In genomic region chrX:150569155-150569477, GRCh38 we compare ENCODE assay signal across 8 cellular contexts. TPM values are rescaled to one million over a fixed set of nuclear protein-coding genes. Genes with fewer than 3 reads are reported as not detected.
A peak's percentile ranks its signal among the peaks of the same experiment; 100 is the strongest.
DNase-seq lines count a peak whose midpoint lies in the region; ATAC-seq and TF ChIP-seq lines count a peak whose summit lies in the region.

No MANE protein-coding gene starts in this region.

- peak overlapping the region; percentile 70 for H3K4me2 ChIP-seq in BLaER1

- no peaks in the 10 kb centered on the region for H3K27me3 Mint-ChIP-seq in mesothelial cell of epicardium (ENCODE audit: low read depth)

- no peaks in the 10 kb centered on the region for H3K36me3 Mint-ChIP-seq in mesothelial cell of epicardium

- H3K27ac Mint-ChIP-seq in mesothelial cell of epicardium, result peak overlapping the region; percentile 84

- intact Hi-C loops in uterus (cut with DNase I; ENCODE audit: low total_unique reads), result no loop called here

- peaks cover 31% of the 10 kb centered on the region for H3K4me1 ChIP-seq in BLaER1
- no peaks in the 10 kb centered on the region for H3K4me1 ChIP-seq in uterus

- no peak for TF ChIP-seq CTCF in mesothelial cell of epicardium (IDR thresholded peaks at IDR 0.05; ENCODE audit: unreplicated experiment)
- no peak for TF ChIP-seq CTCF in uterus (IDR thresholded peaks at IDR 0.05)

- H3K9me3 ChIP-seq in BLaER1 (no peaks in the 10 kb centered on the region), uterus (no peaks in the 10 kb centered on the region)

- peaks cover 46% of the 10 kb centered on the region for H3K4me1 Mint-ChIP-seq in mesothelial cell of epicardium

- H3K27me3 ChIP-seq in BLaER1, result no peaks in the 10 kb centered on the region
- no peaks in the 10 kb centered on the region for H3K27me3 ChIP-seq in uterus

- DNase-seq in T-helper 2 cell, result peak in 3 of 5 experiments; percentile 27 to 82 (median 27)
- DNase-seq in effector CD4-positive, alpha-beta T cell, result peak; percentile 22
- no peak for DNase-seq in mesothelial cell of epicardium (ENCODE audit: low spot score in 2 of 2, unreplicated experiment in 2 of 2)
- no peak for DNase-seq in uterus
- no peak for DNase-seq in cortex of kidney (lab: John Stamatoyannopoulos, UW)

- H3K4me3 Mint-ChIP-seq in mesothelial cell of epicardium, result peak overlapping the region; percentile 73

- H4K20me1 ChIP-seq in BLaER1, result peaks cover 26% of the 10 kb centered on the region

- TF ChIP-seq POLR2A in uterus (IDR thresholded peaks at IDR 0.05), result no peak

- no peaks in the 10 kb centered on the region for H3K36me3 ChIP-seq in BLaER1
- no peaks in the 10 kb centered on the region for H3K36me3 ChIP-seq in uterus

- H3K9me3 Mint-ChIP-seq in mesothelial cell of epicardium, result peaks cover 11% of the 10 kb centered on the region

- H3K4me3 ChIP-seq in BLaER1 (peak overlapping the region; percentile 79), uterus (peak overlapping the region; percentile 43 to 74)

- peak overlapping the region; percentile 80 for H3K27ac ChIP-seq in BLaER1
- peak overlapping the region; percentile 61 to 85 for H3K27ac ChIP-seq in uterus

- peak; percentile 22 for ATAC-seq in GM19372 (IDR thresholded peaks at IDR 0.05; ENCODE audit: low read depth, unreplicated experiment)
- peak; percentile 18 for ATAC-seq in HG03378 (IDR thresholded peaks at IDR 0.05; ENCODE audit: unreplicated experiment)

- peak overlapping the region; percentile 81 for H3K9ac ChIP-seq in BLaER1

RNA-seq across cellular contexts. Expression of gene MTM1, which starts 0.7 kb away (rescaled TPM):
- total RNA-seq in mesothelial cell of epicardium (8.9 to 10.9 TPM (median 9.2 TPM) in 3 replicates), uterus (10 to 100 TPM in 2 of 4 donors, 1 to 10 TPM in 2; 3.8 to 26.7 (median 13.1) TPM)

Comparison
In these comparisons a context has a peak if more than half of its experiments do, and no peak if none do; other contexts are left out.
1. DNase-seq: peak in T-helper 2 cell (3 of 5) and effector CD4-positive, alpha-beta T cell (single experiment); none in mesothelial cell of epicardium (0 of 2), uterus (0 of 2) and cortex of kidney (single experiment).